Comparison of ENCODE assay signal across 19 cellular contexts in genomic region chr16:69534720-69535119, GRCh38. TPM values are rescaled to one million over a fixed set of nuclear protein-coding genes. Genes with fewer than 3 reads are reported as not detected.
A peak's percentile ranks its signal among the peaks of the same experiment; 100 is the strongest.
DNase-seq lines count a peak whose midpoint lies in the region; ATAC-seq, FAIRE-seq and TF ChIP-seq lines count a peak whose summit lies in the region.
"Had no signal": no experiment of that assay in that cellular context is flagged by ENCODE, and none has a peak within 500 bp of the region (broad histone marks: within the 10 kb centered on the region; RNA-seq: fewer than 3 reads in every experiment).

No MANE protein-coding gene starts in this region.

- H4K8ac ChIP-seq in IMR-90 (ENCODE audit: low read depth in 2 of 2, low read length in 2 of 2) (peak overlapping the region; percentile 55 to 63), H1 (ENCODE audit: extremely low read depth, insufficient read depth, low read length) (no peak overlapping the region)

- H4K5ac ChIP-seq in IMR-90 (ENCODE audit: low read depth, low read length) (peak overlapping the region; percentile 52; the same call in 1 of the 2 replicates), H1 (ENCODE audit: insufficient read length, low read depth, low read length) (no peak overlapping the region)

- H3K56ac ChIP-seq in IMR-90 (ENCODE audit: extremely low read depth, insufficient read depth, low read length): no peak overlapping the region
- H3K56ac ChIP-seq in H1 (replicated peaks; ENCODE audit: insufficient read length, low read depth, low read length): no peak overlapping the region

- H3K36me3 ChIP-seq in IMR-90 (ENCODE audit: control insufficient read depth, insufficient read depth, low read length): no peaks in the 10 kb centered on the region
- no peaks in the 10 kb centered on the region for H3K36me3 ChIP-seq in H1 (ENCODE audit: control insufficient read depth in 2 of 4, insufficient read depth in 4 of 4, low read length in 3 of 4)
- H3K36me3 ChIP-seq in osteoblast (ENCODE audit: insufficient read depth, low read length): no peaks in the 10 kb centered on the region
- H3K36me3 ChIP-seq: HAP-1 had no signal

- H3K23ac ChIP-seq in IMR-90 (ENCODE audit: low read depth, low read length) (peak overlapping the region; percentile 1; the same call in 1 of the 2 replicates), H1 (ENCODE audit: insufficient read length) (no peak overlapping the region)

- in situ Hi-C loops in IMR-90 (cut with MboI; ENCODE audit: low sequenced_read_pairs): no loop called here

- peak overlapping the region; percentile 72 for H2AK5ac ChIP-seq in IMR-90 (ENCODE audit: low read depth, low read length)
- no peak overlapping the region for H2AK5ac ChIP-seq in H1 (ENCODE audit: low read depth, low read length)

- H3K79me2 ChIP-seq in H1 (ENCODE audit: control insufficient read depth in 1 of 2, insufficient read depth in 2 of 2, low read length in 2 of 2) (no peaks in the 10 kb centered on the region), osteoblast (ENCODE audit: insufficient read depth, low read length) (no peaks in the 10 kb centered on the region)

- H3K14ac ChIP-seq in IMR-90 (replicated peaks; ENCODE audit: low read depth, low read length): peak overlapping the region; percentile 82
- H3K14ac ChIP-seq in H1 (ENCODE audit: insufficient read length): no peak overlapping the region

- peak overlapping the region; percentile 40 for H2AFZ ChIP-seq in IMR-90 (replicated peaks; ENCODE audit: low read length, poor library complexity)
- no peak overlapping the region for H2AFZ ChIP-seq in H1 (ENCODE audit: low read length)
- peak overlapping the region; percentile 36 for H2AFZ ChIP-seq in osteoblast (ENCODE audit: low read length)

- no peak overlapping the region; the same call in 1 of the 2 replicates for H3K9ac ChIP-seq in IMR-90 (ENCODE audit: low read depth, low read length)
- H3K9ac ChIP-seq in H1 (replicated peaks in 1 of 4; ENCODE audit: extremely low read depth in 1 of 4, low read depth in 3 of 4, low read length in 3 of 4): no peak overlapping the region

- CTCF ChIA-PET in IMR-90 (lab: Yijun Ruan, JAX) (no interaction called here), H1 (lab: Charles Lee; ENCODE audit: partially characterized antibody) (interaction anchor here (0.6 to 1.5 kb wide), 2 partner anchors 13 to 232 kb away, joined by 3 read pairs; no protein-coding TSS in a partner anchor)

- H3K9me3 ChIP-seq in IMR-90 (ENCODE audit: control insufficient read depth, insufficient read depth, low read length): no peaks in the 10 kb centered on the region
- no peaks in the 10 kb centered on the region for H3K9me3 ChIP-seq in H1 (ENCODE audit: insufficient read depth in 2 of 2, low read depth in 1 of 2, low read length in 1 of 2)
- no peaks in the 10 kb centered on the region for H3K9me3 ChIP-seq in osteoblast (ENCODE audit: low read depth, low read length)
- H3K9me3 ChIP-seq: HAP-1 had no signal

- dilution Hi-C loops in IMR-90 (cut with HindIII; ENCODE audit: low sequenced_read_pairs, unreplicated experiment): no loop called here

- H2BK120ac ChIP-seq in IMR-90 (ENCODE audit: low read depth, low read length) (peak overlapping the region; percentile 84), H1 (replicated peaks; ENCODE audit: low read depth, low read length) (no peak overlapping the region)

- DNase-seq in activated CD8-positive, alpha-beta memory T cell treated with anti-CD3 and anti-CD28 coated beads, Interleukin-2, amount 50 U/mL, for 48 hours: peak; percentile 39
- no peak for DNase-seq in activated CD8-positive, alpha-beta memory T cell treated with anti-CD3 and anti-CD28 coated beads, Interleukin-2, amount 50 U/mL, for 4 hours
- no peak for DNase-seq in IMR-90
- DNase-seq in H1 (ENCODE audit: low read depth in 1 of 2, low spot score in 2 of 2): no peak
- DNase-seq in osteoblast (ENCODE audit: insufficient read length, low spot score, missing footprints): no peak
- no peak for DNase-seq in NCI-H510A (lab: John Stamatoyannopoulos, UW)
- no peak for DNase-seq in mesenteric fat pad (ENCODE audit: low spot score)
- DNase-seq in medulla oblongata (ENCODE audit: extremely low spot score): no peak
- DNase-seq: 8988T; CD4-positive, alpha-beta T cell; GF-D8; NCI-H1105 treated with DMSO at 0.1 percent for 48 hours; NCI-H1694 treated with DMSO at 0.1 percent for 48 hours; NCI-H2107; NCI-H2227 treated with DMSO at 0.1 percent for 48 hours; NCI-H524 treated with DMSO at 0.1 percent for 48 hours; RPMI8226 had no signal

- 0 out of 2 replicates have a peak, but pooled peaks cover 2% of the 10 kb centered on the region for H3K23me2 ChIP-seq in H1 (ENCODE audit: low read depth, low read length)

- H3K27me3 ChIP-seq in IMR-90 (ENCODE audit: control insufficient read depth, insufficient read depth, low read length) (no peaks in the 10 kb centered on the region), H1 (replicated peaks in 1 of 4; ENCODE audit: control insufficient read depth in 3 of 4, extremely low read depth in 1 of 4, insufficient read depth in 3 of 4, low read length in 3 of 4) (no peaks in the 10 kb centered on the region), osteoblast (ENCODE audit: insufficient read depth, low read length) (no peaks in the 10 kb centered on the region)

- H3K9me1 ChIP-seq in IMR-90 (ENCODE audit: insufficient read depth, low read length): peaks cover 23% of the 10 kb centered on the region

- TF ChIP-seq EP300 in H1 (IDR thresholded peaks at IDR 0.05; ENCODE audit: borderline replicate concordance in 1 of 2, low read depth in 2 of 2, low read length in 2 of 2): no peak

- TF ChIP-seq RAD21 in IMR-90 (IDR thresholded peaks at IDR 0.05; ENCODE audit: low read length) (no peak), H1 (IDR thresholded peaks at IDR 0.05 in 1 of 2, conservative IDR thresholded peaks at IDR 0.05 in 1 of 2; ENCODE audit: low read depth in 2 of 2, low read length in 2 of 2) (no peak)

- H3K4me3 ChIP-seq in IMR-90 (ENCODE audit: insufficient read depth, low read depth, low read length): no peak overlapping the region
- H3K4me3 ChIP-seq in H1 (ENCODE audit: extremely low read depth in 1 of 4, insufficient read depth in 2 of 4, low read depth in 3 of 4, low read length in 4 of 4): no peak overlapping the region
- H3K4me3 ChIP-seq in osteoblast (ENCODE audit: insufficient read depth, low read length): no peak overlapping the region
- H3K4me3 ChIP-seq: HAP-1 had no signal

- peak overlapping the region; percentile 82 for H2BK20ac ChIP-seq in IMR-90 (ENCODE audit: low read depth, low read length)
- H2BK20ac ChIP-seq in H1 (ENCODE audit: low read length): no peak overlapping the region

- H4K91ac ChIP-seq in IMR-90 (ENCODE audit: insufficient read depth, low read depth, low read length): peak overlapping the region; percentile 78
- no peak overlapping the region for H4K91ac ChIP-seq in H1 (replicated peaks; ENCODE audit: insufficient read length, low read length)

- H3K4ac ChIP-seq in IMR-90 (ENCODE audit: low read depth, low read length) (peak overlapping the region; percentile 68), H1 (replicated peaks; ENCODE audit: insufficient read length, low read depth, low read length) (no peak overlapping the region)

- no peak overlapping the region for H3K27ac ChIP-seq in IMR-90 (ENCODE audit: insufficient read depth, low read length)
- H3K27ac ChIP-seq in H1 (ENCODE audit: low read depth, low read length): no peak overlapping the region
- no peak overlapping the region for H3K27ac ChIP-seq in osteoblast (ENCODE audit: low read depth, low read length)

- peak overlapping the region; percentile 48; the same call in 1 of the 2 replicates for H3K4me2 ChIP-seq in IMR-90 (ENCODE audit: low read depth, low read length)
- H3K4me2 ChIP-seq in H1 (ENCODE audit: insufficient read depth in 1 of 2, low read depth in 2 of 2, low read length in 2 of 2): no peak overlapping the region
- H3K4me2 ChIP-seq in osteoblast (ENCODE audit: insufficient read depth, low read length): no peak overlapping the region

- H2BK15ac ChIP-seq in IMR-90 (ENCODE audit: low read depth, low read length) (peak overlapping the region; percentile 99), H1 (ENCODE audit: low read length) (no peak overlapping the region)

- H2BK12ac ChIP-seq in H1 (ENCODE audit: low read depth, low read length): no peak overlapping the region

- POLR2A ChIA-PET in IMR-90 (lab: Charles Lee; ENCODE audit: unreplicated experiment) (no interaction called here), H1 (lab: Charles Lee; ENCODE audit: partially characterized antibody) (no interaction called here)

- peak overlapping the region; percentile 37 for H2AK9ac ChIP-seq in IMR-90 (replicated peaks; ENCODE audit: low read depth, low read length, poor library complexity)

- H2BK5ac ChIP-seq in IMR-90 (ENCODE audit: low read depth, low read length, poor library complexity, severe bottlenecking) (peak overlapping the region; percentile 83), H1 (ENCODE audit: low read depth, low read length) (no peak overlapping the region)

- H3K18ac ChIP-seq in IMR-90 (ENCODE audit: low read depth, low read length) (peak overlapping the region; percentile 88; the same call in 1 of the 2 replicates), H1 (ENCODE audit: extremely low read depth, low read length) (no peak overlapping the region)

- no peaks in the 10 kb centered on the region for H4K20me1 ChIP-seq in IMR-90 (ENCODE audit: insufficient read depth, low read length)
- no peaks in the 10 kb centered on the region for H4K20me1 ChIP-seq in H1 (replicated peaks in 1 of 2; ENCODE audit: control insufficient read depth in 1 of 2, insufficient read depth in 2 of 2, low read length in 2 of 2)
- H4K20me1 ChIP-seq in osteoblast (ENCODE audit: insufficient read depth, low read length): no peaks in the 10 kb centered on the region

- FAIRE-seq in H1 (lab: Jason Lieb, UNC): no peak
- FAIRE-seq: HTR-8/SVneo had no signal

- TF ChIP-seq CTCF in IMR-90 (conservative IDR thresholded peaks at IDR 0.05; ENCODE audit: low read depth, low read length): no peak
- no peak for TF ChIP-seq CTCF in H1 (IDR thresholded peaks at IDR 0.05; ENCODE audit: control extremely low read depth in 1 of 3, insufficient read depth in 1 of 3, low read depth in 1 of 3, low read length in 3 of 3)
- no peak for TF ChIP-seq CTCF in osteoblast (IDR thresholded peaks at IDR 0.05; ENCODE audit: extremely low read depth, low read depth, low read length)

- peaks cover 18% of the 10 kb centered on the region for H3K4me1 ChIP-seq in IMR-90 (ENCODE audit: control insufficient read depth, insufficient read depth, low read length)
- peaks cover 0 to 6% (median 5%) of the 10 kb centered on the region in 4 experiments; a peak in 4 of 7 replicates for H3K4me1 ChIP-seq in H1 (replicated peaks in 1 of 4; ENCODE audit: control insufficient read depth in 3 of 4, insufficient read depth in 4 of 4, low read length in 3 of 4)
- peaks cover 32% of the 10 kb centered on the region for H3K4me1 ChIP-seq in osteoblast (ENCODE audit: insufficient read depth, low read length)
- H3K4me1 ChIP-seq: HAP-1 had no signal

- intact Hi-C loops in IMR-90 (cut with micrococcal nuclease): loop anchor here (5.0 kb wide), 1 partner anchor 33 kb away; the partner anchor contains the start of gene NFAT5

- WGBS in IMR-90 (ENCODE audit: extremely low coverage in 2 of 2, insufficient read length in 1 of 2), 2 experiments: no CpG with 5 or more reads among the region's 3 CpGs
- 87% methylated on average over 3 of the region's 3 CpGs; no CpG with 5 or more reads in 1 of the 2 experiments for WGBS in H1 (ENCODE audit: extremely low coverage in 1 of 2, insufficient coverage in 1 of 2, insufficient read length in 1 of 2, insufficient replicate concordance in 2 of 2, low coverage in 1 of 2, low lambda C conversion rate in 2 of 2, missing lambda C conversion rate in 1 of 2), 2 experiments

- no peak for TF ChIP-seq POLR2A in IMR-90 (IDR thresholded peaks at IDR 0.05; ENCODE audit: low read depth, low read length)
- TF ChIP-seq POLR2A in H1 (IDR thresholded peaks at IDR 0.05; ENCODE audit: control extremely low read depth in 1 of 2, low read depth in 2 of 2, low read length in 2 of 2): no peak

- ATAC-seq in IMR-90 (ENCODE audit: low read depth): no peak

- H3K79me1 ChIP-seq in IMR-90 (ENCODE audit: low read depth in 1 of 2, low read length in 2 of 2) (peaks cover 0 to 12% of the 10 kb centered on the region in 2 experiments; a peak in 2 of 4 replicates), H1 (ENCODE audit: low read depth, low read length) (no peaks in the 10 kb centered on the region)

- no TSS peak for BruUV-seq in IMR-90 (replicated peaks; lab: Mats Ljungman, UMichigan)

RNA-seq across cellular contexts. Expression of gene NFAT5, which starts 31.0 kb away (rescaled TPM):
- 16.9 and 20.1 TPM in 2 replicates for total RNA-seq in IMR-90 (2012; rRNA removed)
- 10.8 and 10.9 TPM in 2 replicates for polyA plus RNA-seq in IMR-90 (2012; rRNA removed)
- polyA plus RNA-seq in IMR-90 (2012; cell fraction: cytosol; rRNA removed): 1.7 and 1.8 TPM in 2 replicates
- 10.2 and 78.3 TPM in 2 replicates for polyA plus RNA-seq in IMR-90 (2012; cell fraction: nucleus; rRNA removed; ENCODE audit: low replicate concordance)
- 25.4 and 29.0 TPM in 2 replicates for total RNA-seq in H1 (2021; fragmentation: NEBNext Ultra II Directional; extraction: Animal tissue kit (Norgen Biotek cat#: 25700))
- polyA plus RNA-seq in H1 (2011; rRNA removed): 6.0 and 8.9 TPM in 2 replicates
- 7.8 TPM for polyA plus RNA-seq in H1 (2011; cell fraction: cytosol; rRNA removed)
- 20.9 TPM for polyA plus RNA-seq in H1 (2011; cell fraction: nucleus; rRNA removed)
- 4.2 to 9.5 TPM (median 7.2 TPM) in 4 replicates for polyA plus RNA-seq in H1 (2012, experiment 1 of 2)
- 0.35 TPM for polyA plus RNA-seq in H1 (2012, experiment 2 of 2)
- 15.8 TPM for polyA plus RNA-seq in H1 (2013, experiment 1 of 2)
- 14.0 TPM for polyA plus RNA-seq in H1 (2013, experiment 2 of 2)
- polyA minus RNA-seq in H1 (2011; rRNA and poly(A)+ RNA removed): 66.3 and 85.1 TPM in 2 replicates
- polyA minus RNA-seq in H1 (2011; cell fraction: cytosol; rRNA and poly(A)+ RNA removed): 21.1 TPM
- 54.5 TPM for polyA minus RNA-seq in H1 (2011; cell fraction: nucleus; rRNA and poly(A)+ RNA removed)
- 29.3 and 41.8 TPM in 2 replicates for total RNA-seq in osteoblast
- total RNA-seq in mesenteric fat pad: 48.3 TPM
